In the genomic region with DNA sequence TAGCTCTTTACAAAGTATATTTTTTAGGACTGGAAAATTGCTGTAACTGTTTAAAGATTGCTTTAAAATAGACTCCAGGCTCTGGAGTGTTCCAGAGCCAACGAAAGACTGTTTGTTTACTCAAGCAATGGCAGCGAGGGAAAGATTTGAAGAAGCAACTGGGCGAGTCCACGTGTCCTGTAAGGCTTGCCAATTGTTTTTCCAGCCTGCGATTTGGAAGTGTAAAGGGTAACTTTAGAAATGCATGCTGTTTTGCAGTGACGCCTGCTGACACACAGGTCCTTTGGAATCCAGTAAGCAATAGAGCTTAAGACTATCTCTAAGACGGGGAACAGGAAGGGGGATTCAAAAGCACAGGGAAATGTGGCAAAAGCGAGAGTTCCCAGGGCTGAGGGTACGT, we compare ENCODE assay signal across 11 cellular contexts. TPM values are rescaled to one million over a fixed set of nuclear protein-coding genes. Genes with fewer than 3 reads are reported as not detected.
DNase-seq lines count a peak whose midpoint lies in the region; ATAC-seq, FAIRE-seq and TF ChIP-seq lines count a peak whose summit lies in the region.
"Had no signal": no experiment of that assay in that cellular context is flagged by ENCODE, and none has a peak within 500 bp of the region (broad histone marks: within the 10 kb centered on the region; RNA-seq: fewer than 3 reads in every experiment).

No MANE protein-coding gene starts in this region.

- no peaks in the 10 kb centered on the region for H3K27me3 ChIP-seq in HCT116 (ENCODE audit: insufficient read depth, low read length)
- H3K27me3 ChIP-seq in iPS-15b (ENCODE audit: control insufficient read depth, insufficient read depth, low read length): no peaks in the 10 kb centered on the region
- H3K27me3 ChIP-seq in sigmoid colon: no peaks in the 10 kb centered on the region

- H3K4me1 Mint-ChIP-seq in natural killer cell treated with Interleukin-12 subunit alpha and Interleukin-12 subunit beta and Interleukin-15 and Interleukin-18, amount 100 ng/mL, for 72 hours (ENCODE audit: low read depth in 2 of 2): no peaks in the 10 kb centered on the region

- H3K27me3 Mint-ChIP-seq in natural killer cell treated with Interleukin-12 subunit alpha and Interleukin-12 subunit beta and Interleukin-15 and Interleukin-18, amount 100 ng/mL, for 72 hours: peaks cover 7 to 12% of the 10 kb centered on the region in 2 donors

- H3K9me3 ChIP-seq in HCT116 (ENCODE audit: control insufficient read depth in 1 of 2, insufficient read depth in 1 of 2, low read depth in 1 of 2, low read length in 2 of 2): no peaks in the 10 kb centered on the region
- no peaks in the 10 kb centered on the region for H3K9me3 ChIP-seq in iPS-15b (ENCODE audit: control insufficient read depth, insufficient read depth, low read length)
- H3K9me3 ChIP-seq in sigmoid colon: no peaks in the 10 kb centered on the region

- POLR2A ChIA-PET in HCT116 (lab: Charles Lee): interaction anchor here (1.2 kb wide), 2 partner anchors 18 to 68 kb away, joined by 4 read pairs; no protein-coding TSS in a partner anchor

- no peak overlapping the region for H3K27ac ChIP-seq in HCT116 (ENCODE audit: low read depth, low read length)
- peak overlapping the region; percentile 83 to 88 (median 86) for H3K27ac ChIP-seq in sigmoid colon
- H3K27ac ChIP-seq: HL-60 had no signal

- ATAC-seq in HCT116 (no peak), GM18520 (IDR thresholded peaks at IDR 0.05; ENCODE audit: unreplicated experiment) (no peak)
- no peak for ATAC-seq in natural killer cell treated with Interleukin-12 subunit alpha and Interleukin-12 subunit beta and Interleukin-15 and Interleukin-18, amount 100 ng/mL, for 72 hours

- CTCF ChIA-PET in HCT116 (lab: Charles Lee): interaction anchor here (1.5 kb wide), 1 partner anchor 11 kb away, joined by 3 read pairs; no protein-coding TSS in a partner anchor

- H2AFZ ChIP-seq in HCT116 (ENCODE audit: low read depth, low read length, poor library complexity, severe bottlenecking): peak overlapping the region; percentile 85

- H3K27ac Mint-ChIP-seq in natural killer cell treated with Interleukin-12 subunit alpha and Interleukin-12 subunit beta and Interleukin-15 and Interleukin-18, amount 100 ng/mL, for 72 hours: no peak overlapping the region

- H3K9ac ChIP-seq in HCT116 (ENCODE audit: low read length) (0 out of 2 replicates have a peak overlapping the region, but pooled peaks have one; percentile 8), iPS-15b (ENCODE audit: low read depth, low read length) (no peak overlapping the region)

- H3K4me1 ChIP-seq in HCT116 (ENCODE audit: control insufficient read depth in 1 of 2, insufficient read depth in 2 of 2, low read length in 2 of 2) (peaks cover 15 to 20% of the 10 kb centered on the region in 2 experiments), iPS-15b (ENCODE audit: control insufficient read depth, insufficient read depth, low read length) (peaks cover 13% of the 10 kb centered on the region), sigmoid colon (peaks cover 0 to 47% (median 42%) of the 10 kb centered on the region in 4 donors)

- H3K79me2 ChIP-seq in HCT116 (ENCODE audit: insufficient read depth, low read length): no peaks in the 10 kb centered on the region

- no peaks in the 10 kb centered on the region for H3K36me3 Mint-ChIP-seq in natural killer cell treated with Interleukin-12 subunit alpha and Interleukin-12 subunit beta and Interleukin-15 and Interleukin-18, amount 100 ng/mL, for 72 hours

- peak overlapping the region in 1 of 2 experiments; percentile 5; a peak in 1 of 4 replicates for H3K4me3 ChIP-seq in HCT116 (replicated peaks in 1 of 2; ENCODE audit: low read depth in 1 of 2, low read length in 2 of 2)
- H3K4me3 ChIP-seq in cardiac fibroblast (replicated peaks in 1 of 2; ENCODE audit: low read depth in 2 of 2, low read length in 2 of 2): no peak overlapping the region
- peak overlapping the region; percentile 16 for H3K4me3 ChIP-seq in iPS-15b (ENCODE audit: low read depth, low read length)
- H3K4me3 ChIP-seq in sigmoid colon: peak overlapping the region in 2 of 4 donors; percentile 21 to 29

- intact Hi-C loops in HCT116 (cut with micrococcal nuclease): loop anchor here (1.0 kb wide), 1 partner anchor 82 kb away; no protein-coding TSS in a partner anchor
- intact Hi-C loops in sigmoid colon (cut with DNase I): loop anchor here (2.0 kb wide), 1 partner anchor 18 kb away; no protein-coding TSS in a partner anchor

- BruUV-seq in HCT116 (replicated peaks; lab: Mats Ljungman, UMichigan): no TSS peak

- no peak for TF ChIP-seq CTCF in HCT116 (IDR thresholded peaks at IDR 0.05 in 2 of 3, conservative IDR thresholded peaks at IDR 0.05 in 1 of 3; ENCODE audit: borderline replicate concordance in 1 of 3, insufficient read depth in 1 of 3, low read depth in 2 of 3, low read length in 2 of 3)
- no peak for TF ChIP-seq CTCF in cardiac fibroblast (IDR thresholded peaks at IDR 0.05; ENCODE audit: low read depth, low read length)
- no peak for TF ChIP-seq CTCF in sigmoid colon (IDR thresholded peaks at IDR 0.05)

- H3K36me3 ChIP-seq in HCT116 (ENCODE audit: control insufficient read depth in 1 of 2, insufficient read depth in 2 of 2, low read length in 2 of 2) (no peaks in the 10 kb centered on the region), iPS-15b (ENCODE audit: control insufficient read depth, insufficient read depth, low read length) (no peaks in the 10 kb centered on the region), sigmoid colon (no peaks in the 10 kb centered on the region)

- DNase-seq in HCT116 (ENCODE audit: low read depth, low spot score) (no peak), cardiac fibroblast (ENCODE audit: low read depth in 2 of 2) (peak; percentile 20 to 55), sigmoid colon (peak; percentile 92), NCI-H1048 (lab: John Stamatoyannopoulos, UW) (no peak), GM19239 (ENCODE audit: insufficient read length, low spot score) (no peak)
- DNase-seq in natural killer cell treated with Interleukin-12 subunit alpha and Interleukin-12 subunit beta and Interleukin-15 and Interleukin-18, amount 100 ng/mL, for 72 hours (ENCODE audit: low spot score): no peak
- DNase-seq: NCI-H2081 had no signal

- TF ChIP-seq EP300 in sigmoid colon (IDR thresholded peaks at IDR 0.05): peak in 3 of 4 donors; percentile 4 to 80 (median 59)

- TF ChIP-seq POLR2A in HCT116 (IDR thresholded peaks at IDR 0.05; ENCODE audit: borderline replicate concordance, extremely low read depth, insufficient read depth, insufficient read length) (no peak), sigmoid colon (IDR thresholded peaks at IDR 0.05) (no peak)

- no peaks in the 10 kb centered on the region for H4K20me1 ChIP-seq in HCT116 (ENCODE audit: insufficient read depth)

- H3K4me2 ChIP-seq in HCT116 (ENCODE audit: low read length): peak overlapping the region; percentile 60

- no peak overlapping the region for H3K4me3 Mint-ChIP-seq in natural killer cell treated with Interleukin-12 subunit alpha and Interleukin-12 subunit beta and Interleukin-15 and Interleukin-18, amount 100 ng/mL, for 72 hours

- TF ChIP-seq RAD21 in HCT116 (IDR thresholded peaks at IDR 0.05; ENCODE audit: low read depth): no peak

- no peak for FAIRE-seq in GM19239 (lab: Jason Lieb, UNC)

- WGBS in sigmoid colon, 2 donors: 29 to 31% methylated on average over 9 of the region's 9 CpGs

- no peaks in the 10 kb centered on the region for H3K9me3 Mint-ChIP-seq in natural killer cell treated with Interleukin-12 subunit alpha and Interleukin-12 subunit beta and Interleukin-15 and Interleukin-18, amount 100 ng/mL, for 72 hours

- H3K9me2 ChIP-seq in HCT116 (ENCODE audit: insufficient read depth): no peaks in the 10 kb centered on the region

- RAD21 ChIA-PET in HCT116 (lab: Charles Lee; ENCODE audit: low non-redundant PET in 1 of 2, low total read pairs in 2 of 2, uncharacterized antibody in 2 of 2, unreplicated experiment in 2 of 2): no interaction called here

TF ChIP-seq in HCT116, 20 proteins besides CTCF, POLR2A, EP300 and RAD21 (continues in another document):
- TF ChIP-seq SRF (IDR thresholded peaks at IDR 0.05; ENCODE audit: low read depth) (no peak), EZH2phosphoT487 (IDR thresholded peaks at IDR 0.05; ENCODE audit: borderline replicate concordance) (no peak), EGR1 (IDR thresholded peaks at IDR 0.05; ENCODE audit: low read depth) (no peak), ELF1 (IDR thresholded peaks at IDR 0.05; ENCODE audit: borderline replicate concordance, low read depth) (no peak), FOSL1 (IDR thresholded peaks at IDR 0.05; ENCODE audit: low read depth) (no peak)
- TF ChIP-seq, protein P1, sequence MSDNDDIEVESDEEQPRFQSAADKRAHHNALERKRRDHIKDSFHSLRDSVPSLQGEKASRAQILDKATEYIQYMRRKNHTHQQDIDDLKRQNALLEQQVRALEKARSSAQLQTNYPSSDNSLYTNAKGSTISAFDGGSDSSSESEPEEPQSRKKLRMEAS (IDR thresholded peaks at IDR 0.05): no peak
- TF ChIP-seq, protein P2, sequence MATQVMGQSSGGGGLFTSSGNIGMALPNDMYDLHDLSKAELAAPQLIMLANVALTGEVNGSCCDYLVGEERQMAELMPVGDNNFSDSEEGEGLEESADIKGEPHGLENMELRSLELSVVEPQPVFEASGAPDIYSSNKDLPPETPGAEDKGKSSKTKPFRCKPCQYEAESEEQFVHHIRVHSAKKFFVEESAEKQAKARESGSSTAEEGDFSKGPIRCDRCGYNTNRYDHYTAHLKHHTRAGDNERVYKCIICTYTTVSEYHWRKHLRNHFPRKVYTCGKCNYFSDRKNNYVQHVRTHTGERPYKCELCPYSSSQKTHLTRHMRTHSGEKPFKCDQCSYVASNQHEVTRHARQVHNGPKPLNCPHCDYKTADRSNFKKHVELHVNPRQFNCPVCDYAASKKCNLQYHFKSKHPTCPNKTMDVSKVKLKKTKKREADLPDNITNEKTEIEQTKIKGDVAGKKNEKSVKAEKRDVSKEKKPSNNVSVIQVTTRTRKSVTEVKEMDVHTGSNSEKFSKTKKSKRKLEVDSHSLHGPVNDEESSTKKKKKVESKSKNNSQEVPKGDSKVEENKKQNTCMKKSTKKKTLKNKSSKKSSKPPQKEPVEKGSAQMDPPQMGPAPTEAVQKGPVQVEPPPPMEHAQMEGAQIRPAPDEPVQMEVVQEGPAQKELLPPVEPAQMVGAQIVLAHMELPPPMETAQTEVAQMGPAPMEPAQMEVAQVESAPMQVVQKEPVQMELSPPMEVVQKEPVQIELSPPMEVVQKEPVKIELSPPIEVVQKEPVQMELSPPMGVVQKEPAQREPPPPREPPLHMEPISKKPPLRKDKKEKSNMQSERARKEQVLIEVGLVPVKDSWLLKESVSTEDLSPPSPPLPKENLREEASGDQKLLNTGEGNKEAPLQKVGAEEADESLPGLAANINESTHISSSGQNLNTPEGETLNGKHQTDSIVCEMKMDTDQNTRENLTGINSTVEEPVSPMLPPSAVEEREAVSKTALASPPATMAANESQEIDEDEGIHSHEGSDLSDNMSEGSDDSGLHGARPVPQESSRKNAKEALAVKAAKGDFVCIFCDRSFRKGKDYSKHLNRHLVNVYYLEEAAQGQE (IDR thresholded peaks at IDR 0.05; ENCODE audit: low read depth): no peak

RNA-seq across cellular contexts. Expression of a gene that starts 55.8 kb away (rescaled TPM):
- total RNA-seq in HCT116 (2021; ENCODE audit: unreplicated experiment) (38.6 TPM), sigmoid colon (100 to 1,000 TPM in 1 of 4 donors, 10 to 100 TPM in 3; 64.2 to 173 (median 73.3) TPM)
- polyA plus RNA-seq in HCT116 (2012): 26.0 and 30.6 TPM in 2 replicates
- 10 to 100 TPM; 43.7 to 77.7 (median 55.3) TPM for polyA plus RNA-seq in sigmoid colon
- not detected for total RNA-seq in natural killer cell treated with Interleukin-12 subunit alpha and Interleukin-12 subunit beta and Interleukin-15 and Interleukin-18, amount 100 ng/mL, for 72 hours
- total RNA-seq: activated CD8-positive, alpha-beta memory T cell treated with anti-CD3 and anti-CD28 coated beads for 36 hours had no signal

Comparison
In these comparisons a context has a peak if more than half of its experiments do, and no peak if none do; other contexts are left out.
1. DNase-seq: peak in cardiac fibroblast (2 of 2) and sigmoid colon (single experiment); none in HCT116 (single experiment), natural killer cell treated with Interleukin-12 subunit alpha and Interleukin-12 subunit beta and Interleukin-15 and Interleukin-18, amount 100 ng/mL, for 72 hours (single experiment), NCI-H1048 (single experiment) and GM19239 (single experiment).
2. RNA of a gene that starts 55.8 kb away (total RNA-seq): 64.2 to 173 TPM in sigmoid colon and 38.6 TPM in HCT116 (single experiment); not detected in natural killer cell treated with Interleukin-12 subunit alpha and Interleukin-12 subunit beta and Interleukin-15 and Interleukin-18, amount 100 ng/mL, for 72 hours; every median in the first group is over 10 times any median in the second.